1 cellular context compared by ENCODE assay signal in the genomic region with DNA sequence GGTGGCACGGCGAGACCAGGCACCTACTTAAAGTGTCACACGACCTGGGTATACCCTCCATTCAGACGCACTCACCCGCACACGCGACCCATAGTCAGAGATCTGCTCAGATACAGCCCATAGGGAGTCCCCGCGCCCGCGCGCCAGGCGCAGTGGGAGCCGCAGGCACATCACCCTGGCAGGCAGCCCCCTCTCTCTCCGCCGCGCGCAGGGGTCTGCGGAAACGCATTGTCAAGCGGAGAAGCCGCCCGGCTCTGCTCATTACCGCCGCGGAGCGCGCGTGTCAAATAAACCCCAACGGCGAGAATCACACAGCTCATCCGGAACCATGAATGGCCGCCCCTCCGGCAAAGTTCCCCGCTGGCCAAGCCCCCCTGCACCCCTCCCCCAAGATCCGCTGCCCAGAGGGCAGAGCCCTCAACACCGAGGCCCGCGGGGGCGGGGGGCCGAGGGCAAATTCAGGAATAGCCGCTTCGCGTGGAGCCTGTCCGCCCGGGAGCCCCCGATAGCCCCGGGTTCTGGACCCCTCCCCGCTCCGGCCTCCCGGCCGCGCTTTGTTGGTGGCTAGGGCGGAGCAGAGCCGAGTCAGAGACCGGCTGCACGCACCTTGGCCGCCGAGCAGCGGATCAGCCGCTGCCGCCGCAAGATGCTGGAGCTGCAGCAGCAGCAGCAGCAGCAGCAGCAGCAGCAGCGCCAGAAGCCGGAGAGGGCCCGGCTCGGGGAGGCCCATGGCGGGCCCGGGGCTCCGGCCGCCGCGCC.
TF ChIP-seq lines count a peak whose summit lies in the region.

No MANE protein-coding gene starts in this region.

TF ChIP-seq in HepG2, 621 proteins besides CTCF, POLR2A, EP300 and RAD21 (continued from another document and continues in another):
- TF ChIP-seq KLF13 (CRISPR knock-in tag; IDR thresholded peaks at IDR 0.05) (no peak), STAG1 (CRISPR knock-in tag; IDR thresholded peaks at IDR 0.05) (no peak), RBAK (CRISPR knock-in tag; IDR thresholded peaks at IDR 0.05) (no peak), ZNF589 (CRISPR knock-in tag; conservative IDR thresholded peaks at IDR 0.05) (no peak), AGO1 (IDR thresholded peaks at IDR 0.05; ENCODE audit: low read depth, low read length, poor library complexity, severe bottlenecking) (no peak), ZBTB3 (CRISPR knock-in tag; IDR thresholded peaks at IDR 0.05; ENCODE audit: borderline replicate concordance, low read depth) (no peak), ZNF432 (CRISPR knock-in tag; IDR thresholded peaks at IDR 0.05; ENCODE audit: borderline replicate concordance) (no peak), ZNF558 (CRISPR knock-in tag; IDR thresholded peaks at IDR 0.05; ENCODE audit: borderline replicate concordance) (no peak), GPN1 (CRISPR knock-in tag; IDR thresholded peaks at IDR 0.05; ENCODE audit: borderline replicate concordance) (no peak), PAX8 (CRISPR knock-in tag; IDR thresholded peaks at IDR 0.05; ENCODE audit: borderline replicate concordance) (no peak), ZNF326 (CRISPR knock-in tag; IDR thresholded peaks at IDR 0.05; ENCODE audit: borderline replicate concordance) (no peak), CREB1 (IDR thresholded peaks at IDR 0.05) (no peak), CREB1 (CRISPR knock-in tag; IDR thresholded peaks at IDR 0.05) (no peak), KMT2B (CRISPR knock-in tag; IDR thresholded peaks at IDR 0.05) (no peak), ZNF225 (CRISPR knock-in tag; IDR thresholded peaks at IDR 0.05) (no peak), PITX1 (CRISPR knock-in tag; IDR thresholded peaks at IDR 0.05) (no peak), ZSCAN22 (CRISPR knock-in tag; IDR thresholded peaks at IDR 0.05) (no peak), ZNF34 (CRISPR knock-in tag; IDR thresholded peaks at IDR 0.05; ENCODE audit: borderline replicate concordance) (no peak), HNF4A (CRISPR knock-in tag; IDR thresholded peaks at IDR 0.05) (no peak), ERF (CRISPR knock-in tag; IDR thresholded peaks at IDR 0.05) (no peak), ZNF282 (IDR thresholded peaks at IDR 0.05; ENCODE audit: partially characterized antibody) (no peak)
- TF ChIP-seq, protein P1, sequence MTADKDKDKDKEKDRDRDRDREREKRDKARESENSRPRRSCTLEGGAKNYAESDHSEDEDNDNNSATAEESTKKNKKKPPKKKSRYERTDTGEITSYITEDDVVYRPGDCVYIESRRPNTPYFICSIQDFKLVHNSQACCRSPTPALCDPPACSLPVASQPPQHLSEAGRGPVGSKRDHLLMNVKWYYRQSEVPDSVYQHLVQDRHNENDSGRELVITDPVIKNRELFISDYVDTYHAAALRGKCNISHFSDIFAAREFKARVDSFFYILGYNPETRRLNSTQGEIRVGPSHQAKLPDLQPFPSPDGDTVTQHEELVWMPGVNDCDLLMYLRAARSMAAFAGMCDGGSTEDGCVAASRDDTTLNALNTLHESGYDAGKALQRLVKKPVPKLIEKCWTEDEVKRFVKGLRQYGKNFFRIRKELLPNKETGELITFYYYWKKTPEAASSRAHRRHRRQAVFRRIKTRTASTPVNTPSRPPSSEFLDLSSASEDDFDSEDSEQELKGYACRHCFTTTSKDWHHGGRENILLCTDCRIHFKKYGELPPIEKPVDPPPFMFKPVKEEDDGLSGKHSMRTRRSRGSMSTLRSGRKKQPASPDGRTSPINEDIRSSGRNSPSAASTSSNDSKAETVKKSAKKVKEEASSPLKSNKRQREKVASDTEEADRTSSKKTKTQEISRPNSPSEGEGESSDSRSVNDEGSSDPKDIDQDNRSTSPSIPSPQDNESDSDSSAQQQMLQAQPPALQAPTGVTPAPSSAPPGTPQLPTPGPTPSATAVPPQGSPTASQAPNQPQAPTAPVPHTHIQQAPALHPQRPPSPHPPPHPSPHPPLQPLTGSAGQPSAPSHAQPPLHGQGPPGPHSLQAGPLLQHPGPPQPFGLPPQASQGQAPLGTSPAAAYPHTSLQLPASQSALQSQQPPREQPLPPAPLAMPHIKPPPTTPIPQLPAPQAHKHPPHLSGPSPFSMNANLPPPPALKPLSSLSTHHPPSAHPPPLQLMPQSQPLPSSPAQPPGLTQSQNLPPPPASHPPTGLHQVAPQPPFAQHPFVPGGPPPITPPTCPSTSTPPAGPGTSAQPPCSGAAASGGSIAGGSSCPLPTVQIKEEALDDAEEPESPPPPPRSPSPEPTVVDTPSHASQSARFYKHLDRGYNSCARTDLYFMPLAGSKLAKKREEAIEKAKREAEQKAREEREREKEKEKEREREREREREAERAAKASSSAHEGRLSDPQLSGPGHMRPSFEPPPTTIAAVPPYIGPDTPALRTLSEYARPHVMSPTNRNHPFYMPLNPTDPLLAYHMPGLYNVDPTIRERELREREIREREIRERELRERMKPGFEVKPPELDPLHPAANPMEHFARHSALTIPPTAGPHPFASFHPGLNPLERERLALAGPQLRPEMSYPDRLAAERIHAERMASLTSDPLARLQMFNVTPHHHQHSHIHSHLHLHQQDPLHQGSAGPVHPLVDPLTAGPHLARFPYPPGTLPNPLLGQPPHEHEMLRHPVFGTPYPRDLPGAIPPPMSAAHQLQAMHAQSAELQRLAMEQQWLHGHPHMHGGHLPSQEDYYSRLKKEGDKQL (CRISPR knock-in tag; IDR thresholded peaks at IDR 0.05; ENCODE audit: low read depth): no peak
- TF ChIP-seq, protein P2, sequence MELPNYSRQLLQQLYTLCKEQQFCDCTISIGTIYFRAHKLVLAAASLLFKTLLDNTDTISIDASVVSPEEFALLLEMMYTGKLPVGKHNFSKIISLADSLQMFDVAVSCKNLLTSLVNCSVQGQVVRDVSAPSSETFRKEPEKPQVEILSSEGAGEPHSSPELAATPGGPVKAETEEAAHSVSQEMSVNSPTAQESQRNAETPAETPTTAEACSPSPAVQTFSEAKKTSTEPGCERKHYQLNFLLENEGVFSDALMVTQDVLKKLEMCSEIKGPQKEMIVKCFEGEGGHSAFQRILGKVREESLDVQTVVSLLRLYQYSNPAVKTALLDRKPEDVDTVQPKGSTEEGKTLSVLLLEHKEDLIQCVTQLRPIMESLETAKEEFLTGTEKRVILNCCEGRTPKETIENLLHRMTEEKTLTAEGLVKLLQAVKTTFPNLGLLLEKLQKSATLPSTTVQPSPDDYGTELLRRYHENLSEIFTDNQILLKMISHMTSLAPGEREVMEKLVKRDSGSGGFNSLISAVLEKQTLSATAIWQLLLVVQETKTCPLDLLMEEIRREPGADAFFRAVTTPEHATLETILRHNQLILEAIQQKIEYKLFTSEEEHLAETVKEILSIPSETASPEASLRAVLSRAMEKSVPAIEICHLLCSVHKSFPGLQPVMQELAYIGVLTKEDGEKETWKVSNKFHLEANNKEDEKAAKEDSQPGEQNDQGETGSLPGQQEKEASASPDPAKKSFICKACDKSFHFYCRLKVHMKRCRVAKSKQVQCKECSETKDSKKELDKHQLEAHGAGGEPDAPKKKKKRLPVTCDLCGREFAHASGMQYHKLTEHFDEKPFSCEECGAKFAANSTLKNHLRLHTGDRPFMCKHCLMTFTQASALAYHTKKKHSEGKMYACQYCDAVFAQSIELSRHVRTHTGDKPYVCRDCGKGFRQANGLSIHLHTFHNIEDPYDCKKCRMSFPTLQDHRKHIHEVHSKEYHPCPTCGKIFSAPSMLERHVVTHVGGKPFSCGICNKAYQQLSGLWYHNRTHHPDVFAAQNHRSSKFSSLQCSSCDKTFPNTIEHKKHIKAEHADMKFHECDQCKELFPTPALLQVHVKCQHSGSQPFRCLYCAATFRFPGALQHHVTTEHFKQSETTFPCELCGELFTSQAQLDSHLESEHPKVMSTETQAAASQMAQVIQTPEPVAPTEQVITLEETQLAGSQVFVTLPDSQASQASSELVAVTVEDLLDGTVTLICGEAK (IDR thresholded peaks at IDR 0.05): no peak
- TF ChIP-seq, protein P2 (CRISPR knock-in tag; IDR thresholded peaks at IDR 0.05): no peak
- TF ChIP-seq, protein P3, sequence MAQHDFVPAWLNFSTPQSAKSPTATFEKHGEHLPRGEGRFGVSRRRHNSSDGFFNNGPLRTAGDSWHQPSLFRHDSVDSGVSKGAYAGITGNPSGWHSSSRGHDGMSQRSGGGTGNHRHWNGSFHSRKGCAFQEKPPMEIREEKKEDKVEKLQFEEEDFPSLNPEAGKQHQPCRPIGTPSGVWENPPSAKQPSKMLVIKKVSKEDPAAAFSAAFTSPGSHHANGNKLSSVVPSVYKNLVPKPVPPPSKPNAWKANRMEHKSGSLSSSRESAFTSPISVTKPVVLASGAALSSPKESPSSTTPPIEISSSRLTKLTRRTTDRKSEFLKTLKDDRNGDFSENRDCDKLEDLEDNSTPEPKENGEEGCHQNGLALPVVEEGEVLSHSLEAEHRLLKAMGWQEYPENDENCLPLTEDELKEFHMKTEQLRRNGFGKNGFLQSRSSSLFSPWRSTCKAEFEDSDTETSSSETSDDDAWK (CRISPR knock-in tag; IDR thresholded peaks at IDR 0.05): no peak
- TF ChIP-seq, protein P4, sequence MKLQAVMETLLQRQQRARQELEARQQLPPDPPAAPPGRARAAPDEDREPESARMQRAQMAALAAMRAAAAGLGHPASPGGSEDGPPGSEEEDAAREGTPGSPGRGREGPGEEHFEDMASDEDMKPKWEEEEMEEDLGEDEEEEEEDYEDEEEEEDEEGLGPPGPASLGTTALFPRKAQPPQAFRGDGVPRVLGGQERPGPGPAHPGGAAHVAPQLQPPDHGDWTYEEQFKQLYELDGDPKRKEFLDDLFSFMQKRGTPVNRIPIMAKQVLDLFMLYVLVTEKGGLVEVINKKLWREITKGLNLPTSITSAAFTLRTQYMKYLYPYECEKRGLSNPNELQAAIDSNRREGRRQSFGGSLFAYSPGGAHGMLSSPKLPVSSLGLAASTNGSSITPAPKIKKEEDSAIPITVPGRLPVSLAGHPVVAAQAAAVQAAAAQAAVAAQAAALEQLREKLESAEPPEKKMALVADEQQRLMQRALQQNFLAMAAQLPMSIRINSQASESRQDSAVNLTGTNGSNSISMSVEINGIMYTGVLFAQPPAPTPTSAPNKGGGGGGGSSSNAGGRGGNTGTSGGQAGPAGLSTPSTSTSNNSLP (IDR thresholded peaks at IDR 0.05; ENCODE audit: low read depth, low read length): no peak
- TF ChIP-seq, protein P5, sequence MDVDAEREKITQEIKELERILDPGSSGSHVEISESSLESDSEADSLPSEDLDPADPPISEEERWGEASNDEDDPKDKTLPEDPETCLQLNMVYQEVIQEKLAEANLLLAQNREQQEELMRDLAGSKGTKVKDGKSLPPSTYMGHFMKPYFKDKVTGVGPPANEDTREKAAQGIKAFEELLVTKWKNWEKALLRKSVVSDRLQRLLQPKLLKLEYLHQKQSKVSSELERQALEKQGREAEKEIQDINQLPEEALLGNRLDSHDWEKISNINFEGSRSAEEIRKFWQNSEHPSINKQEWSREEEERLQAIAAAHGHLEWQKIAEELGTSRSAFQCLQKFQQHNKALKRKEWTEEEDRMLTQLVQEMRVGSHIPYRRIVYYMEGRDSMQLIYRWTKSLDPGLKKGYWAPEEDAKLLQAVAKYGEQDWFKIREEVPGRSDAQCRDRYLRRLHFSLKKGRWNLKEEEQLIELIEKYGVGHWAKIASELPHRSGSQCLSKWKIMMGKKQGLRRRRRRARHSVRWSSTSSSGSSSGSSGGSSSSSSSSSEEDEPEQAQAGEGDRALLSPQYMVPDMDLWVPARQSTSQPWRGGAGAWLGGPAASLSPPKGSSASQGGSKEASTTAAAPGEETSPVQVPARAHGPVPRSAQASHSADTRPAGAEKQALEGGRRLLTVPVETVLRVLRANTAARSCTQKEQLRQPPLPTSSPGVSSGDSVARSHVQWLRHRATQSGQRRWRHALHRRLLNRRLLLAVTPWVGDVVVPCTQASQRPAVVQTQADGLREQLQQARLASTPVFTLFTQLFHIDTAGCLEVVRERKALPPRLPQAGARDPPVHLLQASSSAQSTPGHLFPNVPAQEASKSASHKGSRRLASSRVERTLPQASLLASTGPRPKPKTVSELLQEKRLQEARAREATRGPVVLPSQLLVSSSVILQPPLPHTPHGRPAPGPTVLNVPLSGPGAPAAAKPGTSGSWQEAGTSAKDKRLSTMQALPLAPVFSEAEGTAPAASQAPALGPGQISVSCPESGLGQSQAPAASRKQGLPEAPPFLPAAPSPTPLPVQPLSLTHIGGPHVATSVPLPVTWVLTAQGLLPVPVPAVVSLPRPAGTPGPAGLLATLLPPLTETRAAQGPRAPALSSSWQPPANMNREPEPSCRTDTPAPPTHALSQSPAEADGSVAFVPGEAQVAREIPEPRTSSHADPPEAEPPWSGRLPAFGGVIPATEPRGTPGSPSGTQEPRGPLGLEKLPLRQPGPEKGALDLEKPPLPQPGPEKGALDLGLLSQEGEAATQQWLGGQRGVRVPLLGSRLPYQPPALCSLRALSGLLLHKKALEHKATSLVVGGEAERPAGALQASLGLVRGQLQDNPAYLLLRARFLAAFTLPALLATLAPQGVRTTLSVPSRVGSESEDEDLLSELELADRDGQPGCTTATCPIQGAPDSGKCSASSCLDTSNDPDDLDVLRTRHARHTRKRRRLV (CRISPR knock-in tag; IDR thresholded peaks at IDR 0.05): no peak
- TF ChIP-seq, protein P6, sequence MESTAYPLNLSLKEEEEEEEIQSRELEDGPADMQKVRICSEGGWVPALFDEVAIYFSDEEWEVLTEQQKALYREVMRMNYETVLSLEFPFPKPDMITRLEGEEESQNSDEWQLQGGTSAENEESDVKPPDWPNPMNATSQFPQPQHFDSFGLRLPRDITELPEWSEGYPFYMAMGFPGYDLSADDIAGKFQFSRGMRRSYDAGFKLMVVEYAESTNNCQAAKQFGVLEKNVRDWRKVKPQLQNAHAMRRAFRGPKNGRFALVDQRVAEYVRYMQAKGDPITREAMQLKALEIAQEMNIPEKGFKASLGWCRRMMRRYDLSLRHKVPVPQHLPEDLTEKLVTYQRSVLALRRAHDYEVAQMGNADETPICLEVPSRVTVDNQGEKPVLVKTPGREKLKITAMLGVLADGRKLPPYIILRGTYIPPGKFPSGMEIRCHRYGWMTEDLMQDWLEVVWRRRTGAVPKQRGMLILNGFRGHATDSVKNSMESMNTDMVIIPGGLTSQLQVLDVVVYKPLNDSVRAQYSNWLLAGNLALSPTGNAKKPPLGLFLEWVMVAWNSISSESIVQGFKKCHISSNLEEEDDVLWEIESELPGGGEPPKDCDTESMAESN (CRISPR knock-in tag; conservative IDR thresholded peaks at IDR 0.05): no peak
